ENCODE assay signal across 20 cellular contexts in the genomic region with DNA sequence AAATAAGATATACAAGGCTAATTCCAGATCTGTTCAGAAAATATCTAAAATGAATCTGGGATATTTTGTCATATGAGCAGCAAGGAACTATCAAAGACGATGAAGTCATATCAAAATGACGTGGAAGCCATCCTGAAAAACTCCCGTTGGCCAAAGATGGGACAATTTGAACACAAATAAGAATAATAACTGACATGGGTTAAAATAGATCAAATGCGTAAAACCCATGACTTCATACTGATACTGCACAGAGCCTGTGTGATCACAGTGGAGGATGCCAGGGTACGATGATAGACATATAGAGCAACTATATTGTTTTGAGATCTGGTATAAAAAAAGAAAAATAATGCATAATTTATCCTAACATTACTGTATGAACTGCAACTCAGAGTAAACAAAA. TPM values are rescaled to one million over a fixed set of nuclear protein-coding genes. Genes with fewer than 3 reads are reported as not detected.
DNase-seq lines count a peak whose midpoint lies in the region; ATAC-seq, FAIRE-seq and TF ChIP-seq lines count a peak whose summit lies in the region.
"Had no signal": no experiment of that assay in that cellular context is flagged by ENCODE, and none has a peak within 500 bp of the region (broad histone marks: within the 10 kb centered on the region; RNA-seq: fewer than 3 reads in every experiment).

No MANE protein-coding gene starts in this region.

- no peaks in the 10 kb centered on the region for H3K36me3 ChIP-seq in MM.1S (replicated peaks; ENCODE audit: insufficient read depth, low read length)
- H3K36me3 ChIP-seq in GM12878 (ENCODE audit: control insufficient read depth in 2 of 2, insufficient read depth in 2 of 2, low read length in 1 of 2): no peaks in the 10 kb centered on the region

- peak overlapping the region; percentile 86 for H3K27ac Mint-ChIP-seq in activated T-helper 17 cell treated with anti-CD3 and anti-CD28 coated beads, Interleukin-2, amount 50 U/mL, for 72 hours
- H3K27ac Mint-ChIP-seq: B cell; CD4-positive, CD25-positive, alpha-beta regulatory T cell; CD8-positive, alpha-beta memory T cell; GM23338 had no signal

- H2AFZ ChIP-seq in MM.1S (ENCODE audit: low read length): no peak overlapping the region
- no peak overlapping the region for H2AFZ ChIP-seq in GM12878 (ENCODE audit: control insufficient read depth, low read depth, low read length)
- H2AFZ ChIP-seq: GM23338 had no signal

- CTCF ChIA-PET in GM12878 (lab: Yijun Ruan, JAX): no interaction called here

- no peaks in the 10 kb centered on the region for H3K9me3 Mint-ChIP-seq in activated T-helper 17 cell treated with anti-CD3 and anti-CD28 coated beads, Interleukin-2, amount 50 U/mL, for 72 hours
- H3K9me3 Mint-ChIP-seq: CD4-positive, CD25-positive, alpha-beta regulatory T cell; GM23338 had no signal

- FAIRE-seq in GM18507 (lab: Jason Lieb, UNC): peak; percentile 42
- no peak for FAIRE-seq in GM12878 (lab: Jason Lieb, UNC)

- H3K4me3 Mint-ChIP-seq in activated T-helper 17 cell treated with anti-CD3 and anti-CD28 coated beads, Interleukin-2, amount 50 U/mL, for 72 hours: no peak overlapping the region
- H3K4me3 Mint-ChIP-seq: CD4-positive, CD25-positive, alpha-beta regulatory T cell; CD8-positive, alpha-beta memory T cell; GM23338 had no signal

- peaks cover 13% of the 10 kb centered on the region for H3K4me1 Mint-ChIP-seq in activated T-helper 17 cell treated with anti-CD3 and anti-CD28 coated beads, Interleukin-2, amount 50 U/mL, for 72 hours
- H3K4me1 Mint-ChIP-seq: CD4-positive, CD25-positive, alpha-beta regulatory T cell; CD8-positive, alpha-beta memory T cell; GM23338 had no signal

- H3K27ac ChIP-seq in MM.1S (ENCODE audit: low read length) (peak overlapping the region; percentile 85; the same call in 1 of the 2 replicates), GM12878 (ENCODE audit: control insufficient read depth, insufficient read depth) (no peak overlapping the region), dorsolateral prefrontal cortex (no peak overlapping the region)

- H3K4me2 ChIP-seq in MM.1S (ENCODE audit: low read depth, low read length) (peak overlapping the region; percentile 54), GM12878 (ENCODE audit: control insufficient read depth, insufficient read depth) (no peak overlapping the region)
- H3K4me2 ChIP-seq: GM23338 had no signal

- WGBS in GM12878 (ENCODE audit: insufficient coverage, insufficient replicate concordance, low lambda C conversion rate, missing lambda C conversion rate): 39% methylated on average over 5 of the region's 5 CpGs

- H4K20me1 ChIP-seq in MM.1S (ENCODE audit: insufficient read depth, low read length): no peaks in the 10 kb centered on the region
- H4K20me1 ChIP-seq in GM12878 (ENCODE audit: control insufficient read depth, insufficient read depth): no peaks in the 10 kb centered on the region

- no peak for TF ChIP-seq CTCF in MM.1S (IDR thresholded peaks at IDR 0.05; ENCODE audit: low read length)
- no peak for TF ChIP-seq CTCF in GM12878 (IDR thresholded peaks at IDR 0.05 in 2 of 3, conservative IDR thresholded peaks at IDR 0.05 in 1 of 3; ENCODE audit: control insufficient read depth in 2 of 3, extremely low read depth in 1 of 3, insufficient read depth in 1 of 3, low read depth in 3 of 3, low read length in 3 of 3)
- no peak for TF ChIP-seq CTCF in dorsolateral prefrontal cortex (IDR thresholded peaks at IDR 0.05 in 54 of 56, conservative IDR thresholded peaks at IDR 0.05 in 2 of 56; ENCODE audit: low read depth in 1 of 56, partially characterized antibody in 56 of 56)

- TF ChIP-seq POLR2A in GM12878 (IDR thresholded peaks at IDR 0.05; ENCODE audit: low read depth, low read length): no peak

- H3F3A ChIP-seq in MM.1S (ENCODE audit: insufficient read depth, low read length): peaks cover 15% of the 10 kb centered on the region

- in situ Hi-C loops in GM12878 (cut with MboI): no loop called here

- H3K4me1 ChIP-seq in MM.1S (ENCODE audit: low read length) (peaks cover 34% of the 10 kb centered on the region), GM12878 (ENCODE audit: control insufficient read depth, insufficient read depth, low read length) (peaks cover 19% of the 10 kb centered on the region; the same call in 1 of the 2 replicates)

- ATAC-seq in activated T-helper 17 cell treated with anti-CD3 and anti-CD28 coated beads, Interleukin-2, amount 50 U/mL, for 72 hours (replicated peaks): no peak
- ATAC-seq in GM12878 (peak; percentile 19; the same call in 1 of the 3 replicates), sciatic nerve (no peak), GM21360 (IDR thresholded peaks at IDR 0.05; ENCODE audit: unreplicated experiment) (no peak)
- ATAC-seq: GM23338 had no signal

- SMC1A ChIA-PET in GM12878 (lab: Charles Lee; ENCODE audit: uncharacterized antibody, unreplicated experiment): interaction anchor here (1.2 to 1.3 kb wide), 2 partner anchors 14 to 26 kb away, joined by 3 to 6 read pairs; no protein-coding TSS in a partner anchor

- DNase-seq in GM18507 (ENCODE audit: extremely low spot score, insufficient read length, low read depth) (no peak), MM.1S (no peak), GM12878 (ENCODE audit: low read depth, low spot score) (no peak), dorsolateral prefrontal cortex (no peak), sciatic nerve (ENCODE audit: low spot score) (no peak)
- DNase-seq: C1 segment of cervical spinal cord; CD4-positive, CD25-positive, alpha-beta regulatory T cell; CD8-positive, alpha-beta memory T cell; COR-L47; DMS 273 treated with DMSO at 0.1 percent for 48 hours; DMS53; DND-41; EL; HCEC 1CT had no signal

- H3K27me3 ChIP-seq in MM.1S (replicated peaks; ENCODE audit: insufficient read depth, low read length) (no peaks in the 10 kb centered on the region), GM12878 (replicated peaks in 1 of 2; ENCODE audit: control insufficient read depth in 2 of 2, insufficient read depth in 2 of 2, low read length in 1 of 2) (no peaks in the 10 kb centered on the region), dorsolateral prefrontal cortex (peaks cover 0 to 12% (median 0%) of the 10 kb centered on the region in 45 donors)

- H3K79me2 ChIP-seq in MM.1S (ENCODE audit: low read length): no peaks in the 10 kb centered on the region
- no peaks in the 10 kb centered on the region for H3K79me2 ChIP-seq in GM12878 (ENCODE audit: control insufficient read depth, insufficient read depth, low read length)

- no peak overlapping the region for H3K4me3 ChIP-seq in MM.1S (ENCODE audit: low read length)
- no peak overlapping the region for H3K4me3 ChIP-seq in GM12878
- no peak overlapping the region for H3K4me3 ChIP-seq in dorsolateral prefrontal cortex
- H3K4me3 ChIP-seq: GM23338 had no signal

- BruUV-seq in GM12878 (replicated peaks; lab: Mats Ljungman, UMichigan): no TSS peak

- POLR2A ChIA-PET in GM12878 (lab: Charles Lee): no interaction called here

- no peaks in the 10 kb centered on the region for H3K9me2 ChIP-seq in MM.1S (replicated peaks; ENCODE audit: insufficient read depth, low read length)

- no peak for TF ChIP-seq RAD21 in GM12878 (IDR thresholded peaks at IDR 0.05; ENCODE audit: insufficient read depth, low read depth, low read length)

- peaks cover 8% of the 10 kb centered on the region for H3K36me3 Mint-ChIP-seq in activated T-helper 17 cell treated with anti-CD3 and anti-CD28 coated beads, Interleukin-2, amount 50 U/mL, for 72 hours (ENCODE audit: low read depth)
- H3K36me3 Mint-ChIP-seq: CD4-positive, CD25-positive, alpha-beta regulatory T cell; CD8-positive, alpha-beta memory T cell had no signal

- peak overlapping the region; percentile 43; the same call in 1 of the 2 replicates for H3K9ac ChIP-seq in MM.1S (ENCODE audit: low read length)
- H3K9ac ChIP-seq in GM12878 (ENCODE audit: control insufficient read depth, insufficient read depth, low read length): no peak overlapping the region

- intact Hi-C loops in GM12878 (cut with micrococcal nuclease; ENCODE audit: unreplicated experiment): loop anchor here (5.0 kb wide), 1 partner anchor 53 kb away; the partner anchor contains the start of gene PIP5K1B
- intact Hi-C loops in dorsolateral prefrontal cortex (cut with DNase I): no loop called here
- intact Hi-C loops in sciatic nerve (cut with DNase I): no loop called here

- TF ChIP-seq EP300 in GM12878 (IDR thresholded peaks at IDR 0.05; ENCODE audit: borderline replicate concordance in 1 of 2, control insufficient read depth in 1 of 2, low read depth in 2 of 2, low read length in 2 of 2): no peak

- RAD21 ChIA-PET in GM12878 (lab: Charles Lee; ENCODE audit: unreplicated experiment): no interaction called here

- no peaks in the 10 kb centered on the region for H3K9me3 ChIP-seq in MM.1S (replicated peaks; ENCODE audit: insufficient read depth, low read length)
- no peaks in the 10 kb centered on the region; the same call in 2 of the 3 replicates for H3K9me3 ChIP-seq in GM12878 (replicated peaks; ENCODE audit: control insufficient read depth, insufficient read depth, low read length)

- H3K27me3 Mint-ChIP-seq in activated T-helper 17 cell treated with anti-CD3 and anti-CD28 coated beads, Interleukin-2, amount 50 U/mL, for 72 hours: peaks cover 49% of the 10 kb centered on the region
- H3K27me3 Mint-ChIP-seq: B cell had no signal

RNA-seq across cellular contexts. Expression of gene PIP5K1B, which starts 51.0 kb away (rescaled TPM):
- under 1 TPM; 0.17 to 0.37 TPM for total RNA-seq in activated T-helper 17 cell treated with anti-CD3 and anti-CD28 coated beads, Interleukin-2, amount 50 U/mL, for 72 hours
- 58.8 and 60.2 TPM in 2 replicates for total RNA-seq in GM12878 (2013; cell fraction: nucleolus; rRNA removed)
- total RNA-seq in GM12878 (2014; rRNA removed) (10.2 and 10.4 TPM in 2 replicates), GM12878 (2014; rRNA removed; fragmentation: Illumina TruSeq; extraction: Trizol) (12.5 and 13.5 TPM in 2 replicates), GM12878 (2021) (14.5 and 16.2 TPM in 2 replicates), dorsolateral prefrontal cortex (10 to 100 TPM in 118 of 120 experiments, 1 to 10 TPM in 2; 5.1 to 44.4 (median 21.5) TPM), sciatic nerve (2.0 TPM)
- polyA plus RNA-seq in GM12878 (2011; ENCODE audit: low read depth): 6.0 TPM
- polyA plus RNA-seq in GM12878 (2011; rRNA removed) (16.3 and 18.2 TPM in 2 replicates), GM12878 (2014; fragmentation: Illumina TruSeq; extraction: Trizol) (15.1 and 19.9 TPM in 2 replicates), GM12878 (2014; fragmentation: Nextera tagmentation; extraction: Ambion mirVana) (10 to 100 TPM in 1 of 2 experiments, 1 to 10 TPM in 1; 6.8 to 10.9 TPM), GM12878 (2014; rRNA removed) (8.7 and 9.7 TPM in 2 replicates), GM12878 (2016; fragmentation: Nextera tagmentation; extraction: Ambion mirVana) (1 to 10 TPM; 8.2 to 9.7 TPM)
- 9.2 and 11.8 TPM in 2 replicates for polyA plus RNA-seq in GM12878 (2011; cell fraction: cytosol; rRNA removed)
- 10.3 and 12.1 TPM in 2 replicates for polyA plus RNA-seq in GM12878 (2011; cell fraction: nucleus; rRNA removed)
- polyA plus RNA-seq in GM12878 (2012): 5.7 and 6.0 TPM in 2 replicates
- polyA minus RNA-seq in GM12878 (2011; rRNA and poly(A)+ RNA removed): 22.6 and 31.5 TPM in 2 replicates
- 4.9 and 5.4 TPM in 2 replicates for polyA minus RNA-seq in GM12878 (2011; cell fraction: cytosol; rRNA and poly(A)+ RNA removed)
- polyA minus RNA-seq in GM12878 (2011; cell fraction: nucleus; rRNA and poly(A)+ RNA removed): 42.6 and 75.8 TPM in 2 replicates
- total RNA-seq: A172, G401 had no signal
- polyA plus RNA-seq: CD8-positive, alpha-beta memory T cell had no signal
